3 cellular contexts compared by ENCODE assay signal in the genomic region with DNA sequence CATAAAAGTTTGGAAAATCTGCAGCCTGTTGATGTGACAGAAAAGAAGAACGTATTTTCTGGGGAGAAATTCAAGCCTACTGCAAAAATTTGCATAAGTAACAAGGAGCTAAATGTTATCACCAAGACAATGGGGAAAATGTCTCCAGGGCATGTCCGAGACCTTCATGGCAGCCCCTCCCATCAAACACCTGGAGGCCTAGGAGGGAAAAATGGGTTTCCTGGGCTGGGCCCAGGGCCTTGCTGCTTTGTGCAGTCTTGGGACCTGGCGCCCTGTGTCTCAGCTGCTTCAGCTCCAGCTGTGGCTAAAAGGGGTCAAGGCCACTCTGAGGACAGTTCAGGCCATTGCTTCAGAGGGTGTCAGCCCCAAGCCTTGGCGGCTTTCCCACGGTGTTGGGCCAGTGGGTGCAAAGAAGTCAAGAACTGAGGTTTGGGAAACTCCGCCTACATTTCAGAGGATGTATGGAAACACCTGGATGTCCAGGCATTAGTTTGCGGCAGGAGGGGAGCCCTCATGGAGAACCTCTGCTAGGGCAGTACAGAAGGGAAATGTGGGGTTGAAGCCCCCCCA.
TF ChIP-seq lines count a peak whose summit lies in the region.

No MANE protein-coding gene starts in this region.

TF ChIP-seq in HepG2, 621 proteins besides CTCF, POLR2A, EP300 and RAD21:
- no peak for TF ChIP-seq NR3C1 (CRISPR knock-in tag; IDR thresholded peaks at IDR 0.05)
- TF ChIP-seq, protein P1, sequence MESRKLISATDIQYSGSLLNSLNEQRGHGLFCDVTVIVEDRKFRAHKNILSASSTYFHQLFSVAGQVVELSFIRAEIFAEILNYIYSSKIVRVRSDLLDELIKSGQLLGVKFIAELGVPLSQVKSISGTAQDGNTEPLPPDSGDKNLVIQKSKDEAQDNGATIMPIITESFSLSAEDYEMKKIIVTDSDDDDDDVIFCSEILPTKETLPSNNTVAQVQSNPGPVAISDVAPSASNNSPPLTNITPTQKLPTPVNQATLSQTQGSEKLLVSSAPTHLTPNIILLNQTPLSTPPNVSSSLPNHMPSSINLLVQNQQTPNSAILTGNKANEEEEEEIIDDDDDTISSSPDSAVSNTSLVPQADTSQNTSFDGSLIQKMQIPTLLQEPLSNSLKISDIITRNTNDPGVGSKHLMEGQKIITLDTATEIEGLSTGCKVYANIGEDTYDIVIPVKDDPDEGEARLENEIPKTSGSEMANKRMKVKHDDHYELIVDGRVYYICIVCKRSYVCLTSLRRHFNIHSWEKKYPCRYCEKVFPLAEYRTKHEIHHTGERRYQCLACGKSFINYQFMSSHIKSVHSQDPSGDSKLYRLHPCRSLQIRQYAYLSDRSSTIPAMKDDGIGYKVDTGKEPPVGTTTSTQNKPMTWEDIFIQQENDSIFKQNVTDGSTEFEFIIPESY (CRISPR knock-in tag; IDR thresholded peaks at IDR 0.05), result peak; percentile 76

TF ChIP-seq in HEK293, 187 proteins besides CTCF, POLR2A, EP300 and RAD21:
- TF ChIP-seq ZNF624 (tag by site-specific recombination; IDR thresholded peaks at IDR 0.05) (no peak), ZNF555 (tag by site-specific recombination; conservative IDR thresholded peaks at IDR 0.05) (no peak), ZNF830 (tag by site-specific recombination; IDR thresholded peaks at IDR 0.05; ENCODE audit: low read depth) (no peak), ZNF585B (tag by site-specific recombination; IDR thresholded peaks at IDR 0.05) (peak; percentile 57), ZSCAN16 (tag by site-specific recombination; IDR thresholded peaks at IDR 0.05) (no peak), ZNF433 (tag by site-specific recombination; IDR thresholded peaks at IDR 0.05; ENCODE audit: low read depth) (no peak)

TF ChIP-seq in H1, 55 proteins besides CTCF, POLR2A, EP300 and RAD21:
- TF ChIP-seq SP1 (IDR thresholded peaks at IDR 0.05; ENCODE audit: low read depth, low read length), result no peak
- TF ChIP-seq HDAC6 (IDR thresholded peaks at IDR 0.05; ENCODE audit: low read depth, low read length), result no peak
- no peak for TF ChIP-seq GABPA (IDR thresholded peaks at IDR 0.05; ENCODE audit: borderline replicate concordance, insufficient read depth, low read length)
